8 cellular contexts compared by ENCODE assay signal in the genomic region with DNA sequence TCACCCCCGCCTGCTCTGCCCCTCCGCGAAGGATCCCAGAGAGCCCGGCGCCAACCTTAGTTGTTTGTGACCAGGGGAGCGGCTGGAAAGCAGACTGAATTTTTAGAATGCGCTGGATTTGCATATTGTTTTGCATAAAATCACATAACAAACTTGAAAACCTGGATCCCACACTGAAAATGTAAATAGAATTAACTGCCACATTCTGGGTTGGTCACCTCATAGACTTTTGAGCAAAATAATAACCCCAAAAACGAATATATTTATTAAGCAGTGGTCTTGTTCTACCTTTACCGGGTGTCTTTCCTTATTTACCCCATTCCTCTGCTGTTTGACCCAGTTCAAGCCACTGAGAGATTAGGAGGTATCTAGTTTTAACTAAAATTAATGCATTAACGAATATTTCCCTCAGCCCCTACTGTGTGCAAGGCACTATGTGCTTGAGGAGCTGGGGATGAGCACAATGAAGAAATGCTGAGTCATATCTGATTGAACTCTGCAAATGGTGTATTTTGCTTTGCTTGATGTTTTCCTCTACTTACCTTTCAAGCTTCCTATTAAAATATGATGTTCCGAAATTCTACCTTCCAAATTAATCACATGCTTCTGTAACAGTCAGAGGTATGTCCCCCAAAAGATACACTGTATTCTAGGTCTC. TPM values are rescaled to one million over a fixed set of nuclear protein-coding genes. Genes with fewer than 3 reads are reported as not detected.
DNase-seq lines count a peak whose midpoint lies in the region; TF ChIP-seq lines count a peak whose summit lies in the region.

No MANE protein-coding gene starts in this region.

- H3K4me1 ChIP-seq in HUES48 (ENCODE audit: control insufficient read depth, insufficient read depth, low read length) (peaks cover 36% of the 10 kb centered on the region), mucosa of stomach (ENCODE audit: control insufficient read depth, insufficient read depth, low read length) (peaks cover 15% of the 10 kb centered on the region)

- peak overlapping the region; percentile 84 for H3K4me3 Mint-ChIP-seq in MCF 10A (ENCODE audit: unreplicated experiment)

- H3K36me3 Mint-ChIP-seq in MCF 10A (ENCODE audit: insufficient read depth, unreplicated experiment), result no peaks in the 10 kb centered on the region

- H3K36me3 ChIP-seq in HUES48 (ENCODE audit: control insufficient read depth, insufficient read depth, low read length) (no peaks in the 10 kb centered on the region), mucosa of stomach (ENCODE audit: control insufficient read depth, insufficient read depth, low read length) (no peaks in the 10 kb centered on the region)

- TF ChIP-seq CTCF in AG09309 (IDR thresholded peaks at IDR 0.05; ENCODE audit: control insufficient read depth, insufficient read depth, low read depth, low read length, missing control alignments), result no peak
- no peak for TF ChIP-seq CTCF in MCF 10A (IDR thresholded peaks at IDR 0.05; ENCODE audit: unreplicated experiment)

- peaks cover 18% of the 10 kb centered on the region for H3K27me3 Mint-ChIP-seq in MCF 10A (ENCODE audit: insufficient read depth, unreplicated experiment)

- H3K27me3 ChIP-seq in HUES48 (ENCODE audit: control insufficient read depth, insufficient read depth, low read length), result peaks cover 19% of the 10 kb centered on the region
- H3K27me3 ChIP-seq in mucosa of stomach (ENCODE audit: control insufficient read depth, insufficient read depth, low read length), result peaks cover 4% of the 10 kb centered on the region

- H3K4me3 ChIP-seq in AG09309 (ENCODE audit: control insufficient read depth, low read depth, low read length) (peak overlapping the region; percentile 65), HUES48 (ENCODE audit: low read depth, low read length) (peak overlapping the region; percentile 87), mucosa of stomach (ENCODE audit: low read length) (peak overlapping the region; percentile 37)

- CTCF ChIA-PET in MCF 10A (lab: Yijun Ruan, JAX), result interaction anchor here (0.5 to 1.9 kb wide), 2 partner anchors 12 to 147 kb away, joined by 3 to 11 read pairs; no protein-coding TSS in a partner anchor

- intact Hi-C loops in MCF 10A (cut with micrococcal nuclease), result loop anchor here (5.0 kb wide), 1 partner anchor 146 kb away; no protein-coding TSS in a partner anchor

- H3K9me3 ChIP-seq in HUES48 (ENCODE audit: control insufficient read depth, insufficient read depth, low read length), result no peaks in the 10 kb centered on the region
- no peaks in the 10 kb centered on the region for H3K9me3 ChIP-seq in mucosa of stomach (ENCODE audit: control insufficient read depth, low read length)

- H3K27ac Mint-ChIP-seq in MCF 10A (ENCODE audit: low read depth, unreplicated experiment), result peak overlapping the region; percentile 26

- H3K9ac ChIP-seq in HUES48 (ENCODE audit: low read depth, low read length) (peak overlapping the region; percentile 56), mucosa of stomach (ENCODE audit: low read length) (peak overlapping the region; percentile 7)

- peak overlapping the region; percentile 82 for H3K27ac ChIP-seq in HUES48 (ENCODE audit: low read depth, low read length)

- BruUV-seq in MCF 10A (replicated peaks; lab: Mats Ljungman, UMichigan), result no TSS peak

- POLR2A ChIA-PET in MCF 10A (lab: Yijun Ruan, JAX), result interaction anchor here (0.6 to 2.6 kb wide), 4 partner anchors 47 to 115 kb away, joined by 3 to 8 read pairs (median 4); no protein-coding TSS in a partner anchor

- peak; percentile 2 for DNase-seq in AG09309 (ENCODE audit: low read depth)
- DNase-seq in MCF 10A (ENCODE audit: unreplicated experiment), result no peak
- no peak for DNase-seq in NCI-H2081 (lab: John Stamatoyannopoulos, UW)
- DNase-seq in NCI-H1417 treated with DMSO at 0.1 percent for 48 hours (lab: John Stamatoyannopoulos, UW), result no peak
- DNase-seq in Ammon's horn (ENCODE audit: low spot score), result no peak
- no peak for DNase-seq in T-helper 9 cell

- no peaks in the 10 kb centered on the region for H3K4me1 Mint-ChIP-seq in MCF 10A (ENCODE audit: insufficient read depth, unreplicated experiment)

- no peaks in the 10 kb centered on the region for H3K9me3 Mint-ChIP-seq in MCF 10A (ENCODE audit: unreplicated experiment)

RNA-seq across cellular contexts. Expression of gene EGLN3, which starts 0.4 kb away (rescaled TPM):
- 0.17 and 0.54 TPM in 2 replicates for total RNA-seq in MCF 10A (2022)

Comparison
In these comparisons a context has a peak if more than half of its experiments do, and no peak if none do; other contexts are left out.
1. H3K4me3 ChIP-seq: peak in every context shown above with its lines; median percentile 87 in HUES48; 65 in AG09309; 37 in mucosa of stomach.